In genomic region chr12:6444031-6444430, GRCh38 we compare ENCODE assay signal across 16 cellular contexts. TPM values are rescaled to one million over a fixed set of nuclear protein-coding genes. Genes with fewer than 3 reads are reported as not detected.
DNase-seq lines count a peak whose midpoint lies in the region; ATAC-seq and TF ChIP-seq lines count a peak whose summit lies in the region.
"Had no signal": no experiment of that assay in that cellular context is flagged by ENCODE, and none has a peak within 500 bp of the region (broad histone marks: within the 10 kb centered on the region; RNA-seq: fewer than 3 reads in every experiment).

No MANE protein-coding gene starts in this region.

- peak overlapping the region; percentile 90 for H3K4me3 Mint-ChIP-seq in activated CD4-positive, alpha-beta T cell treated with anti-CD3 and anti-CD28 coated beads, Interleukin-2, amount 10 ng/mL, durations not matched to agents 7 days and 5 days
- H3K4me3 Mint-ChIP-seq in IgD-negative memory B cell, result peak overlapping the region; percentile 81 to 98 (median 97)
- H3K4me3 Mint-ChIP-seq in stimulated activated effector memory CD8-positive, alpha-beta T cell treated with anti-CD3 and anti-CD28 coated beads, Interleukin-12 subunit alpha, Interleukin-12 subunit beta, amount 100 ng/mL, for 72 hours, result peak overlapping the region; percentile 87

- WGBS in adrenal gland, 4 donors, result 79 to 89% (median 82%) methylated on average over 4 of the region's 4 CpGs

- H3K27me3 ChIP-seq in adrenal gland, result no peaks in the 10 kb centered on the region
- H3K27me3 ChIP-seq: ovary had no signal

- H3K36me3 ChIP-seq in adrenal gland (replicated peaks in 1 of 2), result peaks cover 0 to 7% of the 10 kb centered on the region in 2 donors
- H3K36me3 ChIP-seq: ovary had no signal

- H3K27ac ChIP-seq in adrenal gland, result no peak overlapping the region
- H3K27ac ChIP-seq: ovary had no signal

- H3K27me3 Mint-ChIP-seq in activated CD4-positive, alpha-beta T cell treated with anti-CD3 and anti-CD28 coated beads, Interleukin-2, amount 10 ng/mL, durations not matched to agents 7 days and 5 days, result no peaks in the 10 kb centered on the region
- no peaks in the 10 kb centered on the region for H3K27me3 Mint-ChIP-seq in IgD-negative memory B cell

- CTCF ChIA-PET in activated CD4-positive, alpha-beta T cell treated with anti-CD3 and anti-CD28 coated beads, Interleukin-2, amount 10 ng/mL, durations not matched to agents 7 days and 5 days (lab: Charles Lee), result interaction anchor here (0.8 to 6.5 kb wide), 6 partner anchors 10 to 56 kb away, joined by 4 to 37 read pairs (median 23); no protein-coding TSS in a partner anchor

- no peak for DNase-seq in activated CD4-positive, alpha-beta T cell treated with anti-CD3 and anti-CD28 coated beads, Interleukin-2, amount 10 ng/mL, durations not matched to agents 7 days and 5 days
- DNase-seq in activated CD4-positive, alpha-beta T cell treated with anti-CD3 and anti-CD28 coated beads, Interleukin-2, amount 50 U/mL, for 4 hours, result no peak
- no peak for DNase-seq in activated naive CD4-positive, alpha-beta T cell treated with anti-CD3 and anti-CD28 coated beads, Interleukin-2, amount 50 U/mL, for 72 hours (ENCODE audit: low spot score in 2 of 2)
- DNase-seq in stimulated activated effector memory CD8-positive, alpha-beta T cell treated with anti-CD3 and anti-CD28 coated beads, Interleukin-12 subunit alpha, Interleukin-12 subunit beta, amount 100 ng/mL, for 72 hours (ENCODE audit: low spot score in 2 of 2), result no peak
- DNase-seq in adrenal gland (no peak), anterior cingulate cortex (lab: John Stamatoyannopoulos, UW) (no peak), SKM-1 treated with dmso at 0.1 percent for 144 hours (lab: John Stamatoyannopoulos, UW; ENCODE audit: unreplicated experiment) (no peak)
- DNase-seq: ACHN, DMS53, mesenchymal stem cell, NCI-H1092, NCI-H446, PC-3 had no signal

- no peaks in the 10 kb centered on the region for H3K4me1 ChIP-seq in adrenal gland (replicated peaks in 1 of 2)

- POLR2A ChIA-PET in activated CD4-positive, alpha-beta T cell treated with anti-CD3 and anti-CD28 coated beads, Interleukin-2, amount 10 ng/mL, durations not matched to agents 7 days and 5 days (lab: Charles Lee), result interaction anchor here (1.1 to 1.2 kb wide), 2 partner anchors 18 to 90 kb away, joined by 4 read pairs; partner anchors contain the start of gene GAPDH

- H3K9me3 Mint-ChIP-seq in activated CD4-positive, alpha-beta T cell treated with anti-CD3 and anti-CD28 coated beads, Interleukin-2, amount 10 ng/mL, durations not matched to agents 7 days and 5 days, result no peaks in the 10 kb centered on the region
- H3K9me3 Mint-ChIP-seq in IgD-negative memory B cell, result no peaks in the 10 kb centered on the region
- no peaks in the 10 kb centered on the region for H3K9me3 Mint-ChIP-seq in activated naive CD4-positive, alpha-beta T cell treated with anti-CD3 and anti-CD28 coated beads, Interleukin-2, amount 50 U/mL, for 72 hours
- H3K9me3 Mint-ChIP-seq in stimulated activated effector memory CD8-positive, alpha-beta T cell treated with anti-CD3 and anti-CD28 coated beads, Interleukin-12 subunit alpha, Interleukin-12 subunit beta, amount 100 ng/mL, for 72 hours, result no peaks in the 10 kb centered on the region

- H3K4me1 Mint-ChIP-seq in activated CD4-positive, alpha-beta T cell treated with anti-CD3 and anti-CD28 coated beads, Interleukin-2, amount 10 ng/mL, durations not matched to agents 7 days and 5 days, result peaks cover 52% of the 10 kb centered on the region
- H3K4me1 Mint-ChIP-seq in IgD-negative memory B cell, result peaks cover 41 to 48% (median 46%) of the 10 kb centered on the region in 3 donors
- H3K4me1 Mint-ChIP-seq in stimulated activated effector memory CD8-positive, alpha-beta T cell treated with anti-CD3 and anti-CD28 coated beads, Interleukin-12 subunit alpha, Interleukin-12 subunit beta, amount 100 ng/mL, for 72 hours, result peaks cover 65% of the 10 kb centered on the region

- H3K9me3 ChIP-seq in adrenal gland (replicated peaks in 1 of 3), result no peaks in the 10 kb centered on the region
- H3K9me3 ChIP-seq: ovary had no signal

- TF ChIP-seq CTCF in adrenal gland (IDR thresholded peaks at IDR 0.05), result no peak

- H3K36me3 Mint-ChIP-seq in activated CD4-positive, alpha-beta T cell treated with anti-CD3 and anti-CD28 coated beads, Interleukin-2, amount 10 ng/mL, durations not matched to agents 7 days and 5 days (ENCODE audit: low read depth), result peaks cover 32% of the 10 kb centered on the region
- peaks cover 2% of the 10 kb centered on the region for H3K36me3 Mint-ChIP-seq in IgD-negative memory B cell
- peaks cover 40 to 55% of the 10 kb centered on the region in 2 donors for H3K36me3 Mint-ChIP-seq in activated naive CD4-positive, alpha-beta T cell treated with anti-CD3 and anti-CD28 coated beads, Interleukin-2, amount 50 U/mL, for 72 hours
- peaks cover 39% of the 10 kb centered on the region for H3K36me3 Mint-ChIP-seq in stimulated activated effector memory CD8-positive, alpha-beta T cell treated with anti-CD3 and anti-CD28 coated beads, Interleukin-12 subunit alpha, Interleukin-12 subunit beta, amount 100 ng/mL, for 72 hours

- intact Hi-C loops in adrenal gland (cut with DNase I), result no loop called here

- H3K4me3 ChIP-seq in adrenal gland, result no peak overlapping the region
- H3K4me3 ChIP-seq: ovary had no signal

- TF ChIP-seq POLR2A in adrenal gland (IDR thresholded peaks at IDR 0.05), result no peak

- ATAC-seq in activated naive CD4-positive, alpha-beta T cell treated with anti-CD3 and anti-CD28 coated beads, Interleukin-2, amount 50 U/mL, for 72 hours, result peak; percentile 27 to 56
- ATAC-seq in stimulated activated effector memory CD8-positive, alpha-beta T cell treated with anti-CD3 and anti-CD28 coated beads, Interleukin-12 subunit alpha, Interleukin-12 subunit beta, amount 100 ng/mL, for 72 hours, result peak; percentile 45
- ATAC-seq: PC-3 had no signal

- peak overlapping the region; percentile 89 for H3K27ac Mint-ChIP-seq in activated CD4-positive, alpha-beta T cell treated with anti-CD3 and anti-CD28 coated beads, Interleukin-2, amount 10 ng/mL, durations not matched to agents 7 days and 5 days
- H3K27ac Mint-ChIP-seq in IgD-negative memory B cell, result peak overlapping the region; percentile 79 to 99 (median 89)
- peak overlapping the region; percentile 98 to 99 for H3K27ac Mint-ChIP-seq in activated naive CD4-positive, alpha-beta T cell treated with anti-CD3 and anti-CD28 coated beads, Interleukin-2, amount 50 U/mL, for 72 hours
- peak overlapping the region; percentile 91 for H3K27ac Mint-ChIP-seq in stimulated activated effector memory CD8-positive, alpha-beta T cell treated with anti-CD3 and anti-CD28 coated beads, Interleukin-12 subunit alpha, Interleukin-12 subunit beta, amount 100 ng/mL, for 72 hours

RNA-seq across cellular contexts. Expression of gene CD27, which starts 0.7 kb away (rescaled TPM):
- total RNA-seq in activated CD4-positive, alpha-beta T cell treated with anti-CD3 and anti-CD28 coated beads, Interleukin-2, amount 10 ng/mL, durations not matched to agents 7 days and 5 days, result 100 to 1,000 TPM; 115 to 134 TPM
- polyA plus RNA-seq in IgD-negative memory B cell, result 264 TPM
- total RNA-seq in activated naive CD4-positive, alpha-beta T cell treated with anti-CD3 and anti-CD28 coated beads, Interleukin-2, amount 50 U/mL, for 72 hours, result 100 to 1,000 TPM in 1 of 2 donors, 10 to 100 TPM in 1; 77.9 to 162 TPM
- 1 to 10 TPM in 2 of 8 donors, under 1 TPM in 5, not detected in 1; 0.18 to 8.9 (median 0.55) TPM for total RNA-seq in adrenal gland
- polyA plus RNA-seq in adrenal gland, result 1 to 10 TPM in 2 of 3 donors, under 1 TPM in 1; 0.77 to 2.1 (median 1.1) TPM
- total RNA-seq: astrocyte, PC-3 had no signal

RNA-seq across cellular contexts. Expression of gene TAPBPL, which starts 7.8 kb away (rescaled TPM):
- 10 to 100 TPM; 45.8 to 47.9 TPM for total RNA-seq in activated CD4-positive, alpha-beta T cell treated with anti-CD3 and anti-CD28 coated beads, Interleukin-2, amount 10 ng/mL, durations not matched to agents 7 days and 5 days
- polyA plus RNA-seq in IgD-negative memory B cell, result 125 TPM
- 10 to 100 TPM; 31.4 to 33.7 TPM for total RNA-seq in activated naive CD4-positive, alpha-beta T cell treated with anti-CD3 and anti-CD28 coated beads, Interleukin-2, amount 50 U/mL, for 72 hours
- total RNA-seq in adrenal gland, result 10 to 100 TPM; 19.4 to 42.4 (median 35.7) TPM
- 10 to 100 TPM; 13.8 to 41.6 (median 26.5) TPM for polyA plus RNA-seq in adrenal gland

RNA-seq across cellular contexts. Expression of gene VAMP1, which starts 26.4 kb away (rescaled TPM):
- 10 to 100 TPM; 61.4 to 73.4 TPM for total RNA-seq in activated CD4-positive, alpha-beta T cell treated with anti-CD3 and anti-CD28 coated beads, Interleukin-2, amount 10 ng/mL, durations not matched to agents 7 days and 5 days
- polyA plus RNA-seq in IgD-negative memory B cell, result 8.1 TPM
- 100 to 1,000 TPM in 1 of 2 donors, 10 to 100 TPM in 1; 47.6 to 151 TPM for total RNA-seq in activated naive CD4-positive, alpha-beta T cell treated with anti-CD3 and anti-CD28 coated beads, Interleukin-2, amount 50 U/mL, for 72 hours
- 10 to 100 TPM in 3 of 8 donors, 1 to 10 TPM in 5; 5.1 to 16.8 (median 9.1) TPM for total RNA-seq in adrenal gland
- polyA plus RNA-seq in adrenal gland, result 10 to 100 TPM in 1 of 3 donors, 1 to 10 TPM in 2; 7.3 to 26.7 (median 9.6) TPM

RNA-seq across cellular contexts. Expression of gene MRPL51, which starts 49.0 kb away (rescaled TPM):
- total RNA-seq in activated CD4-positive, alpha-beta T cell treated with anti-CD3 and anti-CD28 coated beads, Interleukin-2, amount 10 ng/mL, durations not matched to agents 7 days and 5 days, result 100 to 1,000 TPM; 212 to 241 TPM
- polyA plus RNA-seq in IgD-negative memory B cell (165 TPM), adrenal gland (100 to 1,000 TPM in 1 of 3 donors, 10 to 100 TPM in 2; 67.2 to 161 (median 83.3) TPM)
- 100 to 1,000 TPM; 305 to 440 TPM for total RNA-seq in activated naive CD4-positive, alpha-beta T cell treated with anti-CD3 and anti-CD28 coated beads, Interleukin-2, amount 50 U/mL, for 72 hours
- total RNA-seq in adrenal gland, result 100 to 1,000 TPM in 5 of 8 donors, 10 to 100 TPM in 3; 64.7 to 221 (median 145) TPM

RNA-seq across cellular contexts. Expression of gene NCAPD2, which starts 49.9 kb away (rescaled TPM):
- total RNA-seq in activated CD4-positive, alpha-beta T cell treated with anti-CD3 and anti-CD28 coated beads, Interleukin-2, amount 10 ng/mL, durations not matched to agents 7 days and 5 days, result 100 to 1,000 TPM; 191 to 202 TPM
- 21.1 TPM for polyA plus RNA-seq in IgD-negative memory B cell
- 100 to 1,000 TPM; 208 to 276 TPM for total RNA-seq in activated naive CD4-positive, alpha-beta T cell treated with anti-CD3 and anti-CD28 coated beads, Interleukin-2, amount 50 U/mL, for 72 hours
- total RNA-seq in adrenal gland, result 10 to 100 TPM; 11.5 to 33.9 (median 23.7) TPM
- 10 to 100 TPM in 1 of 3 donors, 1 to 10 TPM in 2; 6.6 to 10.1 (median 10.0) TPM for polyA plus RNA-seq in adrenal gland

Comparison
In these comparisons a context has a peak if more than half of its experiments do, and no peak if none do; other contexts are left out.
1. RNA of gene CD27, which starts 0.7 kb away (total RNA-seq): 77.9 to 162 TPM in activated naive CD4-positive, alpha-beta T cell treated with anti-CD3 and anti-CD28 coated beads, Interleukin-2, amount 50 U/mL, for 72 hours and 115 to 134 TPM in activated CD4-positive, alpha-beta T cell treated with anti-CD3 and anti-CD28 coated beads, Interleukin-2, amount 10 ng/mL, durations not matched to agents 7 days and 5 days; 0.18 to 8.9 TPM in adrenal gland; every median in the first group is over 4 times any median in the second.
2. Peak in every context shown above with its lines, with median percentiles within 50 percentile points of each other: H3K27ac Mint-ChIP-seq and H3K4me3 Mint-ChIP-seq.